ENCODE assay signal across 10 cellular contexts in genomic region chr7:112802406-112802805, GRCh38.
"Had no signal": no experiment of that assay in that cellular context is flagged by ENCODE, and none has a peak within 500 bp of the region (broad histone marks: within the 10 kb centered on the region; RNA-seq: fewer than 3 reads in every experiment).

No MANE protein-coding gene starts in this region.

- H3K4me1 Mint-ChIP-seq: IgD-negative memory B cell had no signal

- H3K27ac ChIP-seq: GM23248, HL-60 had no signal

- DNase-seq: GM23248, GOT3, H7, HFFc6, KBM-7 had no signal

- H3K9me3 ChIP-seq: HAP-1 had no signal

- H2AFZ ChIP-seq: GM23248 had no signal

- H3K4me3 ChIP-seq: GM23248, HAP-1 had no signal

- H3K9ac ChIP-seq: GM23248 had no signal

- H3K4me1 ChIP-seq: HAP-1 had no signal

- H3K27ac Mint-ChIP-seq: HFFc6, IgD-negative memory B cell had no signal

- H3K36me3 ChIP-seq: HAP-1 had no signal

- H3K36me3 Mint-ChIP-seq: IgD-negative memory B cell had no signal

- H3K4me3 Mint-ChIP-seq: HFFc6, IgD-negative memory B cell had no signal

- H3K9me3 Mint-ChIP-seq: HFFc6, IgD-negative memory B cell had no signal

- ATAC-seq: HCT116, HepG2 had no signal

- H3K27me3 Mint-ChIP-seq: IgD-negative memory B cell had no signal
